25 cellular contexts compared by ENCODE assay signal in genomic region chr18:25465152-25465790, GRCh38.
"Had no signal": no experiment of that assay in that cellular context is flagged by ENCODE, and none has a peak within 500 bp of the region (broad histone marks: within the 10 kb centered on the region; RNA-seq: fewer than 3 reads in every experiment).

No MANE protein-coding gene starts in this region.

- DNase-seq: activated CD4-positive, alpha-beta T cell treated with anti-CD3 and anti-CD28 coated beads, Interleukin-2, amount 50 U/mL, for 1 hour; activated CD4-positive, CD25-positive, alpha-beta regulatory T cell treated with anti-CD3 and anti-CD28 coated beads, Interleukin-2, amount 50 U/mL, for 72 hours; activated CD8-positive, alpha-beta memory T cell treated with anti-CD3 and anti-CD28 coated beads, Interleukin-2, amount 50 U/mL, for 48 hours; activated naive CD4-positive, alpha-beta T cell; activated naive CD8-positive, alpha-beta T cell treated with anti-CD3 and anti-CD28 coated beads for 36 hours; activated T-cell treated with anti-CD3 and anti-CD28 coated beads, Interleukin-2, amount 50 U/mL, for 4 hours; cerebellar nuclear complex; cortex of kidney; effector CD8-positive, alpha-beta T cell; glutamatergic neuron; hippocampal formation; left ventricle myocardium inferior; midbrain; posterior cingulate gyrus; sigmoid colon; stimulated activated CD4-positive, alpha-beta T cell treated with anti-CD3 and anti-CD28 coated beads, Interleukin-2, amount 100 ng/mL, for 48 hours; stimulated activated naive CD4-positive, alpha-beta T cell; T-helper 1 cell; upper lobe of right lung; WERI-Rb-1 had no signal

- H3K4me1 ChIP-seq: upper lobe of right lung had no signal

- H3K27ac ChIP-seq: left ventricle myocardium inferior, upper lobe of right lung, WERI-Rb-1 had no signal

- H3K36me3 Mint-ChIP-seq: activated naive CD8-positive, alpha-beta T cell treated with anti-CD3 and anti-CD28 coated beads for 36 hours; natural killer cell treated with Interleukin-12 subunit alpha and Interleukin-12 subunit beta and Interleukin-15 and Interleukin-18, amount 100 ng/mL, for 72 hours had no signal

- ATAC-seq: activated T-cell treated with anti-CD3 and anti-CD28 coated beads, Interleukin-2, amount 50 U/mL, for 4 hours; esophagus mucosa; natural killer cell treated with Interleukin-12 subunit alpha and Interleukin-12 subunit beta and Interleukin-15 and Interleukin-18, amount 100 ng/mL, for 72 hours; upper lobe of right lung had no signal

- H3K36me3 ChIP-seq: left ventricle myocardium inferior, sigmoid colon, upper lobe of right lung, WERI-Rb-1 had no signal

- H3K4me1 Mint-ChIP-seq: activated naive CD8-positive, alpha-beta T cell treated with anti-CD3 and anti-CD28 coated beads for 36 hours had no signal

- H3K27ac Mint-ChIP-seq: activated naive CD8-positive, alpha-beta T cell treated with anti-CD3 and anti-CD28 coated beads for 36 hours; activated T-helper 2 cell treated with anti-CD3 and anti-CD28 coated beads, Interferon-gamma antibody, Interleukin-2, Interleukin-4, amounts not matched to agents 10 μg/mL and 5 μg/mL and 100 μg/mL, durations not matched to agents 14 hours and 24 hours and 36 hours; natural killer cell treated with Interleukin-12 subunit alpha and Interleukin-12 subunit beta and Interleukin-15 and Interleukin-18, amount 100 ng/mL, for 72 hours had no signal

- H3K9me3 ChIP-seq: left ventricle myocardium inferior, sigmoid colon, upper lobe of right lung had no signal

- H3K27me3 ChIP-seq: sigmoid colon, upper lobe of right lung had no signal

- H3K4me3 Mint-ChIP-seq: activated naive CD8-positive, alpha-beta T cell treated with anti-CD3 and anti-CD28 coated beads for 36 hours; activated T-cell treated with anti-CD3 and anti-CD28 coated beads, Interleukin-2, amount 50 U/mL, for 4 hours; natural killer cell treated with Interleukin-12 subunit alpha and Interleukin-12 subunit beta and Interleukin-15 and Interleukin-18, amount 100 ng/mL, for 72 hours had no signal

- FAIRE-seq: frontal cortex, TTC549 had no signal

- H3K4me3 ChIP-seq: left ventricle myocardium inferior, sigmoid colon, upper lobe of right lung had no signal

- H3K9me3 Mint-ChIP-seq: activated naive CD8-positive, alpha-beta T cell treated with anti-CD3 and anti-CD28 coated beads for 36 hours; activated T-cell treated with anti-CD3 and anti-CD28 coated beads, Interleukin-2, amount 50 U/mL, for 4 hours; activated T-helper 2 cell treated with anti-CD3 and anti-CD28 coated beads, Interferon-gamma antibody, Interleukin-2, Interleukin-4, amounts not matched to agents 10 μg/mL and 5 μg/mL and 100 μg/mL, durations not matched to agents 14 hours and 24 hours and 36 hours; natural killer cell treated with Interleukin-12 subunit alpha and Interleukin-12 subunit beta and Interleukin-15 and Interleukin-18, amount 100 ng/mL, for 72 hours had no signal
